1 cellular context compared by ENCODE assay signal in the genomic region with DNA sequence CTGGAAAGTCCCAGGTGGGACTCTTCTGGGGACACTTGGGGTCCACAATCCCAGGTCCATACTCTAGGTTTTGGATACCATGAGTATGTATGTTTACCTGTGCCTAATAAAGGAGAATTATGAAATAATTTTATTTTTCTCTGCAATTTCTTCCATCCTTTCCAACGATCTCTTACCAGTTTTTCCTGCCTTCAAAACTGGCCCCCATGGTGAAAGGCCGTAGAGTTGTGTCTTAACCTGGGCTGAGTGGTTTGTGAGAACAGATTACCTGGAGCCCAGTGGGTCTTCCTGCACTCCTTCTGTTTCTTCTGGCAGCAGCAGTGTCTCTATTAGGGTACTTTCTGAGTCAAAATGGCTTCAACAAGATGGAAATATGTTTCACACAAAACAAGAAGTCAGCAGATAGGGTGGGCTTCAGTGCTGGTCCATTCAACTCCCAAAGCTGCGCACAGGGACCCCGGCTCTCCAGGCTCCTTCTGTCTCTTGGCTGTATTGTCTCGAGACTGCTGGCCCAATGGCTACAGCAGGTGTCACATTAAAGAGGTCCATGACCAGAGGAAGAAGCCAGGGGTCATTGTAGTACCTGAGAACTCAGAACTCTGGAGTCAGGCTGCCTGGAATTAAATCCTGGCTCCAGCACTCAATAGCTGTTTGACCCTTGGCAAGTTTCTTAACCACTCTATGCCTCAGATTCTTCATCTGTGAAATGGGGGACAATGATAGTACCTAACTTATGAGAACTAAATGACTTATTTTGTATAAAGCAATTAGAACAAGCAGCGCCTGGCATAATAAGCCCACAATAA.
TF ChIP-seq lines count a peak whose summit lies in the region.

No MANE protein-coding gene starts in this region.

TF ChIP-seq in HepG2, 621 proteins besides CTCF, POLR2A, EP300 and RAD21 (continued from another document and continues in another):
- TF ChIP-seq EZH2 (conservative IDR thresholded peaks at IDR 0.05; ENCODE audit: low read depth, low read length) (no peak), ZNF816 (CRISPR knock-in tag; IDR thresholded peaks at IDR 0.05; ENCODE audit: borderline replicate concordance) (no peak), ATF7 (IDR thresholded peaks at IDR 0.05) (no peak), ATF7 (CRISPR knock-in tag; IDR thresholded peaks at IDR 0.05) (no peak), ZNF75D (CRISPR knock-in tag; IDR thresholded peaks at IDR 0.05; ENCODE audit: borderline replicate concordance) (no peak), ZNF629 (CRISPR knock-in tag; conservative IDR thresholded peaks at IDR 0.05) (peak; percentile 74), HDAC6 (IDR thresholded peaks at IDR 0.05; ENCODE audit: low read depth, low read length) (no peak), CBX1 (IDR thresholded peaks at IDR 0.05; ENCODE audit: low read depth) (no peak), STAT5B (CRISPR knock-in tag; IDR thresholded peaks at IDR 0.05) (no peak), HNRNPLL (IDR thresholded peaks at IDR 0.05; ENCODE audit: low read depth, low read length, poor library complexity, severe bottlenecking) (no peak), PTBP1 (IDR thresholded peaks at IDR 0.05; ENCODE audit: low read depth, low read length, poor library complexity, severe bottlenecking) (no peak), CC2D1A (CRISPR knock-in tag; IDR thresholded peaks at IDR 0.05) (no peak), ZNF614 (CRISPR knock-in tag; IDR thresholded peaks at IDR 0.05; ENCODE audit: borderline replicate concordance) (0 out of 2 replicates have a peak, but pooled peaks have one; percentile 17), MTF1 (CRISPR knock-in tag; IDR thresholded peaks at IDR 0.05) (no peak), ZNF446 (CRISPR knock-in tag; IDR thresholded peaks at IDR 0.05) (no peak), ZNF850 (CRISPR knock-in tag; conservative IDR thresholded peaks at IDR 0.05) (no peak), MED8 (CRISPR knock-in tag; IDR thresholded peaks at IDR 0.05; ENCODE audit: insufficient replicate concordance) (peak; percentile 33), MZF1 (CRISPR knock-in tag; IDR thresholded peaks at IDR 0.05; ENCODE audit: borderline replicate concordance) (no peak), FOXA3 (CRISPR knock-in tag; IDR thresholded peaks at IDR 0.05) (0 out of 2 replicates have a peak, but pooled peaks have one; percentile 5), MTA1 (CRISPR knock-in tag; IDR thresholded peaks at IDR 0.05; ENCODE audit: borderline replicate concordance) (no peak), PHB2 (IDR thresholded peaks at IDR 0.05; ENCODE audit: partially characterized antibody) (no peak), SATB2 (CRISPR knock-in tag; IDR thresholded peaks at IDR 0.05) (0 out of 2 replicates have a peak, but pooled peaks have one; percentile 37), SOX5 (CRISPR knock-in tag; IDR thresholded peaks at IDR 0.05; ENCODE audit: borderline replicate concordance) (no peak), ZNF616 (CRISPR knock-in tag; IDR thresholded peaks at IDR 0.05; ENCODE audit: low read depth) (no peak), DPF2 (CRISPR knock-in tag; IDR thresholded peaks at IDR 0.05; ENCODE audit: borderline replicate concordance, low read depth) (no peak), YY1 (IDR thresholded peaks at IDR 0.05; ENCODE audit: insufficient read depth, insufficient replicate concordance, low read depth, low read length) (peak; percentile 11), RFXAP (CRISPR knock-in tag; IDR thresholded peaks at IDR 0.05; ENCODE audit: borderline replicate concordance) (no peak), KMT2B (CRISPR knock-in tag; IDR thresholded peaks at IDR 0.05) (no peak), ZNF709 (CRISPR knock-in tag; IDR thresholded peaks at IDR 0.05) (no peak), ZBTB21 (CRISPR knock-in tag; IDR thresholded peaks at IDR 0.05) (0 out of 2 replicates have a peak, but pooled peaks have one; percentile 17)
- TF ChIP-seq, protein P1, sequence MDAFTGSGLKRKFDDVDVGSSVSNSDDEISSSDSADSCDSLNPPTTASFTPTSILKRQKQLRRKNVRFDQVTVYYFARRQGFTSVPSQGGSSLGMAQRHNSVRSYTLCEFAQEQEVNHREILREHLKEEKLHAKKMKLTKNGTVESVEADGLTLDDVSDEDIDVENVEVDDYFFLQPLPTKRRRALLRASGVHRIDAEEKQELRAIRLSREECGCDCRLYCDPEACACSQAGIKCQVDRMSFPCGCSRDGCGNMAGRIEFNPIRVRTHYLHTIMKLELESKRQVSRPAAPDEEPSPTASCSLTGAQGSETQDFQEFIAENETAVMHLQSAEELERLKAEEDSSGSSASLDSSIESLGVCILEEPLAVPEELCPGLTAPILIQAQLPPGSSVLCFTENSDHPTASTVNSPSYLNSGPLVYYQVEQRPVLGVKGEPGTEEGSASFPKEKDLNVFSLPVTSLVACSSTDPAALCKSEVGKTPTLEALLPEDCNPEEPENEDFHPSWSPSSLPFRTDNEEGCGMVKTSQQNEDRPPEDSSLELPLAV (CRISPR knock-in tag; conservative IDR thresholded peaks at IDR 0.05; ENCODE audit: low read depth): no peak
- TF ChIP-seq, protein P2, sequence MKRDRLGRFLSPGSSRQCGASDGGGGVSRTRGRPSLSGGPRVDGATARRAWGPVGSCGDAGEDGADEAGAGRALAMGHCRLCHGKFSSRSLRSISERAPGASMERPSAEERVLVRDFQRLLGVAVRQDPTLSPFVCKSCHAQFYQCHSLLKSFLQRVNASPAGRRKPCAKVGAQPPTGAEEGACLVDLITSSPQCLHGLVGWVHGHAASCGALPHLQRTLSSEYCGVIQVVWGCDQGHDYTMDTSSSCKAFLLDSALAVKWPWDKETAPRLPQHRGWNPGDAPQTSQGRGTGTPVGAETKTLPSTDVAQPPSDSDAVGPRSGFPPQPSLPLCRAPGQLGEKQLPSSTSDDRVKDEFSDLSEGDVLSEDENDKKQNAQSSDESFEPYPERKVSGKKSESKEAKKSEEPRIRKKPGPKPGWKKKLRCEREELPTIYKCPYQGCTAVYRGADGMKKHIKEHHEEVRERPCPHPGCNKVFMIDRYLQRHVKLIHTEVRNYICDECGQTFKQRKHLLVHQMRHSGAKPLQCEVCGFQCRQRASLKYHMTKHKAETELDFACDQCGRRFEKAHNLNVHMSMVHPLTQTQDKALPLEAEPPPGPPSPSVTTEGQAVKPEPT (CRISPR knock-in tag; IDR thresholded peaks at IDR 0.05; ENCODE audit: low read depth): 0 out of 2 replicates have a peak, but pooled peaks have one; percentile 19
- TF ChIP-seq, protein P3, sequence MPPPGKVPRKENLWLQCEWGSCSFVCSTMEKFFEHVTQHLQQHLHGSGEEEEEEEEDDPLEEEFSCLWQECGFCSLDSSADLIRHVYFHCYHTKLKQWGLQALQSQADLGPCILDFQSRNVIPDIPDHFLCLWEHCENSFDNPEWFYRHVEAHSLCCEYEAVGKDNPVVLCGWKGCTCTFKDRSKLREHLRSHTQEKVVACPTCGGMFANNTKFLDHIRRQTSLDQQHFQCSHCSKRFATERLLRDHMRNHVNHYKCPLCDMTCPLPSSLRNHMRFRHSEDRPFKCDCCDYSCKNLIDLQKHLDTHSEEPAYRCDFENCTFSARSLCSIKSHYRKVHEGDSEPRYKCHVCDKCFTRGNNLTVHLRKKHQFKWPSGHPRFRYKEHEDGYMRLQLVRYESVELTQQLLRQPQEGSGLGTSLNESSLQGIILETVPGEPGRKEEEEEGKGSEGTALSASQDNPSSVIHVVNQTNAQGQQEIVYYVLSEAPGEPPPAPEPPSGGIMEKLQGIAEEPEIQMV (CRISPR knock-in tag; IDR thresholded peaks at IDR 0.05; ENCODE audit: low read depth): no peak
- TF ChIP-seq, protein P4, sequence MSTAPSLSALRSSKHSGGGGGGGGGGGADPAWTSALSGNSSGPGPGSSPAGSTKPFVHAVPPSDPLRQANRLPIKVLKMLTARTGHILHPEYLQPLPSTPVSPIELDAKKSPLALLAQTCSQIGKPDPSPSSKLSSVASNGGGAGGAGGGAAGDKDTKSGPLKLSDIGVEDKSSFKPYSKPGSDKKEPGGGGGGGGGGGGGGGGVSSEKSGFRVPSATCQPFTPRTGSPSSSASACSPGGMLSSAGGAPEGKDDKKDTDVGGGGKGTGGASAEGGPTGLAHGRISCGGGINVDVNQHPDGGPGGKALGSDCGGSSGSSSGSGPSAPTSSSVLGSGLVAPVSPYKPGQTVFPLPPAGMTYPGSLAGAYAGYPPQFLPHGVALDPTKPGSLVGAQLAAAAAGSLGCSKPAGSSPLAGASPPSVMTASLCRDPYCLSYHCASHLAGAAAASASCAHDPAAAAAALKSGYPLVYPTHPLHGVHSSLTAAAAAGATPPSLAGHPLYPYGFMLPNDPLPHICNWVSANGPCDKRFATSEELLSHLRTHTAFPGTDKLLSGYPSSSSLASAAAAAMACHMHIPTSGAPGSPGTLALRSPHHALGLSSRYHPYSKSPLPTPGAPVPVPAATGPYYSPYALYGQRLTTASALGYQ (CRISPR knock-in tag; IDR thresholded peaks at IDR 0.05): no peak
- TF ChIP-seq, protein P5, sequence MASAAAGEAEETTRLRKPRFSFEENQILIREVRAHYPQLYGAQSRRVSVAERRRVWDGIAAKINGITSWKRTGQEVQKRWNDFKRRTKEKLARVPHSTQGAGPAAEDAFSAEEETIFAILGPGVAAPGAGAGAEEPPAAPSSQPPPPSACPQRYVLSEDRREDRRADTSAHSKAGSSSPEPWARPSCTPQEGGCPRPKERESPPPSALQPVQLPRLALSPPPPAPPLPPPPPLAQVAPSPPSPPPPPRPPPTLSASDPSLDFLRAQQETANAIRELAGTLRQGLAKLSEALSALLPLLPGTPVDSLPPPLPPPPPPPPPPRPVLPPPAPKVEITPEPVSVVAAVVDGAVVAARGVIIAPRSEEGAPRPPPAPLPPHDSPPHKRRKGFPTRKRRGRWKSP (CRISPR knock-in tag; IDR thresholded peaks at IDR 0.05): no peak
- TF ChIP-seq, protein P6, sequence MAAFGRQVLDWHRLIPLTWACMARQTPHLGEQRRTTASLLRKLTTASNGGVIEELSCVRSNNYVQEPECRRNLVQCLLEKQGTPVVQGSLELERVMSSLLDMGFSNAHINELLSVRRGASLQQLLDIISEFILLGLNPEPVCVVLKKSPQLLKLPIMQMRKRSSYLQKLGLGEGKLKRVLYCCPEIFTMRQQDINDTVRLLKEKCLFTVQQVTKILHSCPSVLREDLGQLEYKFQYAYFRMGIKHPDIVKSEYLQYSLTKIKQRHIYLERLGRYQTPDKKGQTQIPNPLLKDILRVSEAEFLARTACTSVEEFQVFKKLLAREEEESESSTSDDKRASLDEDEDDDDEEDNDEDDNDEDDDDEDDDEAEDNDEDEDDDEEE (CRISPR knock-in tag; IDR thresholded peaks at IDR 0.05): 0 out of 2 replicates have a peak, but pooled peaks have one; percentile 36
- TF ChIP-seq, protein P7, sequence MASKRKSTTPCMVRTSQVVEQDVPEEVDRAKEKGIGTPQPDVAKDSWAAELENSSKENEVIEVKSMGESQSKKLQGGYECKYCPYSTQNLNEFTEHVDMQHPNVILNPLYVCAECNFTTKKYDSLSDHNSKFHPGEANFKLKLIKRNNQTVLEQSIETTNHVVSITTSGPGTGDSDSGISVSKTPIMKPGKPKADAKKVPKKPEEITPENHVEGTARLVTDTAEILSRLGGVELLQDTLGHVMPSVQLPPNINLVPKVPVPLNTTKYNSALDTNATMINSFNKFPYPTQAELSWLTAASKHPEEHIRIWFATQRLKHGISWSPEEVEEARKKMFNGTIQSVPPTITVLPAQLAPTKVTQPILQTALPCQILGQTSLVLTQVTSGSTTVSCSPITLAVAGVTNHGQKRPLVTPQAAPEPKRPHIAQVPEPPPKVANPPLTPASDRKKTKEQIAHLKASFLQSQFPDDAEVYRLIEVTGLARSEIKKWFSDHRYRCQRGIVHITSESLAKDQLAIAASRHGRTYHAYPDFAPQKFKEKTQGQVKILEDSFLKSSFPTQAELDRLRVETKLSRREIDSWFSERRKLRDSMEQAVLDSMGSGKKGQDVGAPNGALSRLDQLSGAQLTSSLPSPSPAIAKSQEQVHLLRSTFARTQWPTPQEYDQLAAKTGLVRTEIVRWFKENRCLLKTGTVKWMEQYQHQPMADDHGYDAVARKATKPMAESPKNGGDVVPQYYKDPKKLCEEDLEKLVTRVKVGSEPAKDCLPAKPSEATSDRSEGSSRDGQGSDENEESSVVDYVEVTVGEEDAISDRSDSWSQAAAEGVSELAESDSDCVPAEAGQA (IDR thresholded peaks at IDR 0.05; ENCODE audit: low read depth): no peak
- TF ChIP-seq, protein P7 (CRISPR knock-in tag; IDR thresholded peaks at IDR 0.05; ENCODE audit: borderline replicate concordance): no peak
- TF ChIP-seq, protein P8, sequence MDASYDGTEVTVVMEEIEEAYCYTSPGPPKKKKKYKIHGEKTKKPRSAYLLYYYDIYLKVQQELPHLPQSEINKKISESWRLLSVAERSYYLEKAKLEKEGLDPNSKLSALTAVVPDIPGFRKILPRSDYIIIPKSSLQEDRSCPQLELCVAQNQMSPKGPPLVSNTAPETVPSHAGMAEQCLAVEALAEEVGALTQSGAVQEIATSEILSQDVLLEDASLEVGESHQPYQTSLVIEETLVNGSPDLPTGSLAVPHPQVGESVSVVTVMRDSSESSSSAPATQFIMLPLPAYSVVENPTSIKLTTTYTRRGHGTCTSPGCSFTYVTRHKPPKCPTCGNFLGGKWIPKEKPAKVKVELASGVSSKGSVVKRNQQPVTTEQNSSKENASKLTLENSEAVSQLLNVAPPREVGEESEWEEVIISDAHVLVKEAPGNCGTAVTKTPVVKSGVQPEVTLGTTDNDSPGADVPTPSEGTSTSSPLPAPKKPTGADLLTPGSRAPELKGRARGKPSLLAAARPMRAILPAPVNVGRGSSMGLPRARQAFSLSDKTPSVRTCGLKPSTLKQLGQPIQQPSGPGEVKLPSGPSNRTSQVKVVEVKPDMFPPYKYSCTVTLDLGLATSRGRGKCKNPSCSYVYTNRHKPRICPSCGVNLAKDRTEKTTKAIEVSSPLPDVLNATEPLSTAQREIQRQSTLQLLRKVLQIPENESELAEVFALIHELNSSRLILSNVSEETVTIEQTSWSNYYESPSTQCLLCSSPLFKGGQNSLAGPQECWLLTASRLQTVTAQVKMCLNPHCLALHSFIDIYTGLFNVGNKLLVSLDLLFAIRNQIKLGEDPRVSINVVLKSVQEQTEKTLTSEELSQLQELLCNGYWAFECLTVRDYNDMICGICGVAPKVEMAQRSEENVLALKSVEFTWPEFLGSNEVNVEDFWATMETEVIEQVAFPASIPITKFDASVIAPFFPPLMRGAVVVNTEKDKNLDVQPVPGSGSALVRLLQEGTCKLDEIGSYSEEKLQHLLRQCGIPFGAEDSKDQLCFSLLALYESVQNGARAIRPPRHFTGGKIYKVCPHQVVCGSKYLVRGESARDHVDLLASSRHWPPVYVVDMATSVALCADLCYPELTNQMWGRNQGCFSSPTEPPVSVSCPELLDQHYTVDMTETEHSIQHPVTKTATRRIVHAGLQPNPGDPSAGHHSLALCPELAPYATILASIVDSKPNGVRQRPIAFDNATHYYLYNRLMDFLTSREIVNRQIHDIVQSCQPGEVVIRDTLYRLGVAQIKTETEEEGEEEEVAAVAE (CRISPR knock-in tag; IDR thresholded peaks at IDR 0.05; ENCODE audit: borderline replicate concordance): no peak
